In the genomic region with DNA sequence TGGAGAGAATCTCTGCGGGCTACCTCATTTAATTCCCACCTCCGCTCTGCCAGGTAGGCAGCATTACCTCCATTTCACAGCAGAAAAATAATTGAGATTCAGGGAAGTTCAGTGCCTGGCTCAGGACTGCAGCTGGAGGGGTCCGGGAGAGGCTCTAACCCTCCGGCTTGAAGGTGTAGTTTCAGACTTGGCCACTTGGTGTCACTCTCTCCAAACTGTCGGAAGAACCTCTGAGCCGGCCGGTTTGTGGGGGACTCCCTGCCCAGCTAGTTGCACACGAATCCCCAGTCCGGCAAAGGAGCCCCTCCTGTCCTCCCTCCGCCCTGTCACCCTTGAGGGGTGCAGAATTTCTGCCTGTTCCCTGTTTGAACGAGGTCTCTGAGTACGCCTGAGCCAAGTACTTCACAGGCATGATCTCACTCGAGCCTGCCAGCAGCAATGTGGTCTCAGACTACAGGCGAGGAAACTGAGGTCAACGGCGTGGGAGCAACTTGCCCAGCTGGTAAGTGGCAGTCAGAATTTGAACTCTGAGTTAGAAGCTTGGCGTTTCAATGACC, we compare ENCODE assay signal across 13 cellular contexts.
A peak's percentile ranks its signal among the peaks of the same experiment; 100 is the strongest.
DNase-seq lines count a peak whose midpoint lies in the region; ATAC-seq and TF ChIP-seq lines count a peak whose summit lies in the region.
"Had no signal": no experiment of that assay in that cellular context is flagged by ENCODE, and none has a peak within 500 bp of the region (broad histone marks: within the 10 kb centered on the region; RNA-seq: fewer than 3 reads in every experiment).

No MANE protein-coding gene starts in this region.

- H3K4me3 Mint-ChIP-seq in natural killer cell = no peak overlapping the region
- H3K4me3 Mint-ChIP-seq in natural killer cell treated with Interleukin-12 subunit alpha and Interleukin-12 subunit beta and Interleukin-15 and Interleukin-18, amount 100 ng/mL, for 72 hours = no peak overlapping the region
- H3K4me3 Mint-ChIP-seq in stimulated activated memory B cell treated with anti-CD40 and anti-IgM and Interleukin-4, amounts not matched to agents 10 μg/mL and 1 μg/mL and 100 μg/mL, for 72 hours = no peak overlapping the region

- no peak overlapping the region for H2AFZ ChIP-seq in PC-3 (ENCODE audit: low read length)

- H3K36me3 ChIP-seq in PC-3 (ENCODE audit: low read depth, low read length) = no peaks in the 10 kb centered on the region
- H3K36me3 ChIP-seq: cardiac muscle cell had no signal

- H3K27ac ChIP-seq in PC-3 (ENCODE audit: low read length) (no peak overlapping the region), foreskin keratinocyte (no peak overlapping the region)
- H3K27ac ChIP-seq: cardiac muscle cell had no signal

- no peak overlapping the region for H3K27ac Mint-ChIP-seq in natural killer cell
- no peak overlapping the region for H3K27ac Mint-ChIP-seq in natural killer cell treated with Interleukin-12 subunit alpha and Interleukin-12 subunit beta and Interleukin-15 and Interleukin-18, amount 100 ng/mL, for 72 hours
- no peak overlapping the region for H3K27ac Mint-ChIP-seq in stimulated activated memory B cell treated with anti-CD40 and anti-IgM and Interleukin-4, amounts not matched to agents 10 μg/mL and 1 μg/mL and 100 μg/mL, for 72 hours

- intact Hi-C loops in natural killer cell (cut with micrococcal nuclease) (no loop called here), PC-3 (cut with micrococcal nuclease) (no loop called here), lower leg skin (cut with DNase I; ENCODE audit: low total_unique reads) (no loop called here)

- H3F3A ChIP-seq in PC-3 (ENCODE audit: low read length, unreplicated experiment) = no peaks in the 10 kb centered on the region

- peaks cover 11% of the 10 kb centered on the region for H3K36me3 Mint-ChIP-seq in natural killer cell
- H3K36me3 Mint-ChIP-seq in natural killer cell treated with Interleukin-12 subunit alpha and Interleukin-12 subunit beta and Interleukin-15 and Interleukin-18, amount 100 ng/mL, for 72 hours = peaks cover 21% of the 10 kb centered on the region
- no peaks in the 10 kb centered on the region for H3K36me3 Mint-ChIP-seq in stimulated activated memory B cell treated with anti-CD40 and anti-IgM and Interleukin-4, amounts not matched to agents 10 μg/mL and 1 μg/mL and 100 μg/mL, for 72 hours

- H3K27me3 ChIP-seq in PC-3 (ENCODE audit: low read length) = no peaks in the 10 kb centered on the region
- no peaks in the 10 kb centered on the region for H3K27me3 ChIP-seq in foreskin keratinocyte
- H3K27me3 ChIP-seq: cardiac muscle cell had no signal

- H3K4me3 ChIP-seq in PC-3 (ENCODE audit: low read length) = no peak overlapping the region
- no peak overlapping the region for H3K4me3 ChIP-seq in lower leg skin (ENCODE audit: low read depth, poor library complexity, severe bottlenecking)
- H3K4me3 ChIP-seq: cardiac muscle cell had no signal

- CTCF ChIA-PET in PC-3 (lab: Charles Lee) = no interaction called here

- no peaks in the 10 kb centered on the region for H4K20me1 ChIP-seq in PC-3 (ENCODE audit: low read length)

- no peak overlapping the region for H3K9ac ChIP-seq in PC-3 (ENCODE audit: low read length)

- no peak overlapping the region for H3K4me2 ChIP-seq in PC-3 (ENCODE audit: low read length)

- DNase-seq in natural killer cell (no peak), PC-3 (no peak), foreskin keratinocyte (no peak), lower leg skin (ENCODE audit: low spot score in 2 of 2) (no peak)
- no peak for DNase-seq in natural killer cell treated with Interleukin-12 subunit alpha and Interleukin-12 subunit beta and Interleukin-15 and Interleukin-18, amount 100 ng/mL, for 72 hours (ENCODE audit: low spot score)
- DNase-seq: activated effector memory CD4-positive, alpha-beta T cell treated with Interleukin-2 at 50 U/mL for 16 hours; AML-193; NCI-H1436; occipital lobe had no signal

- no peaks in the 10 kb centered on the region for H3K27me3 Mint-ChIP-seq in natural killer cell (ENCODE audit: low read depth in 2 of 2)
- no peaks in the 10 kb centered on the region for H3K27me3 Mint-ChIP-seq in natural killer cell treated with Interleukin-12 subunit alpha and Interleukin-12 subunit beta and Interleukin-15 and Interleukin-18, amount 100 ng/mL, for 72 hours
- no peaks in the 10 kb centered on the region for H3K27me3 Mint-ChIP-seq in stimulated activated memory B cell treated with anti-CD40 and anti-IgM and Interleukin-4, amounts not matched to agents 10 μg/mL and 1 μg/mL and 100 μg/mL, for 72 hours

- no TSS peak for BruUV-seq in PC-3 (replicated peaks; lab: Mats Ljungman, UMichigan)

- POLR2A ChIA-PET in PC-3 (lab: Charles Lee; ENCODE audit: unreplicated experiment) = no interaction called here

- 52 to 62% methylated on average over 17 of the region's 17 CpGs for WGBS in lower leg skin, 2 donors

- ATAC-seq in natural killer cell (peak in 2 of 3 donors; percentile 53 to 73), PC-3 (no peak), foreskin keratinocyte (no peak), GM19351 (IDR thresholded peaks at IDR 0.05; ENCODE audit: unreplicated experiment) (no peak), HG03175 (IDR thresholded peaks at IDR 0.05; ENCODE audit: unreplicated experiment) (no peak)
- ATAC-seq in natural killer cell treated with Interleukin-12 subunit alpha and Interleukin-12 subunit beta and Interleukin-15 and Interleukin-18, amount 100 ng/mL, for 72 hours = no peak
- no peak for ATAC-seq in stimulated activated memory B cell treated with anti-CD40 and anti-IgM and Interleukin-4, amounts not matched to agents 10 μg/mL and 1 μg/mL and 100 μg/mL, for 72 hours

- H3K79me2 ChIP-seq in PC-3 (ENCODE audit: low read length) = no peaks in the 10 kb centered on the region

- no peak for TF ChIP-seq CTCF in natural killer cell (IDR thresholded peaks at IDR 0.05)
- TF ChIP-seq CTCF in PC-3 (conservative IDR thresholded peaks at IDR 0.05; ENCODE audit: low read depth, low read length) = peak; percentile 42; the same call in 1 of the 2 replicates
- peak; percentile 15 for TF ChIP-seq CTCF in foreskin keratinocyte (conservative IDR thresholded peaks at IDR 0.05)
- no peak for TF ChIP-seq CTCF in lower leg skin (IDR thresholded peaks at IDR 0.05)

- no peaks in the 10 kb centered on the region for H3K4me1 Mint-ChIP-seq in natural killer cell
- H3K4me1 Mint-ChIP-seq in natural killer cell treated with Interleukin-12 subunit alpha and Interleukin-12 subunit beta and Interleukin-15 and Interleukin-18, amount 100 ng/mL, for 72 hours (ENCODE audit: low read depth in 2 of 2) = no peaks in the 10 kb centered on the region
- no peaks in the 10 kb centered on the region for H3K4me1 Mint-ChIP-seq in stimulated activated memory B cell treated with anti-CD40 and anti-IgM and Interleukin-4, amounts not matched to agents 10 μg/mL and 1 μg/mL and 100 μg/mL, for 72 hours

- H3K4me1 ChIP-seq in PC-3 (ENCODE audit: insufficient read depth, low read length) (no peaks in the 10 kb centered on the region), foreskin keratinocyte (no peaks in the 10 kb centered on the region)

- H3K9me2 ChIP-seq in PC-3 (replicated peaks; ENCODE audit: low read length) = no peaks in the 10 kb centered on the region

- 0 out of 2 replicates have a peak, but pooled peaks cover 3% of the 10 kb centered on the region for H3K9me3 ChIP-seq in PC-3 (ENCODE audit: low read length)

- H3K9me3 Mint-ChIP-seq in natural killer cell = peaks cover 12 to 16% of the 10 kb centered on the region in 2 donors
- peaks cover 17% of the 10 kb centered on the region for H3K9me3 Mint-ChIP-seq in natural killer cell treated with Interleukin-12 subunit alpha and Interleukin-12 subunit beta and Interleukin-15 and Interleukin-18, amount 100 ng/mL, for 72 hours
- H3K9me3 Mint-ChIP-seq in stimulated activated memory B cell treated with anti-CD40 and anti-IgM and Interleukin-4, amounts not matched to agents 10 μg/mL and 1 μg/mL and 100 μg/mL, for 72 hours = peaks cover 17% of the 10 kb centered on the region

- TF ChIP-seq POLR2A in lower leg skin (IDR thresholded peaks at IDR 0.05) = no peak

Comparison
In these comparisons a context has a peak if more than half of its experiments do, and no peak if none do; other contexts are left out.
1. ATAC-seq: peak in natural killer cell (2 of 3); none in natural killer cell treated with Interleukin-12 subunit alpha and Interleukin-12 subunit beta and Interleukin-15 and Interleukin-18, amount 100 ng/mL, for 72 hours (0 of 2), PC-3 (single experiment), foreskin keratinocyte (single experiment), GM19351 (single experiment), HG03175 (single experiment) and stimulated activated memory B cell treated with anti-CD40 and anti-IgM and Interleukin-4, amounts not matched to agents 10 μg/mL and 1 μg/mL and 100 μg/mL, for 72 hours (single experiment).
2. CTCF ChIP-seq: peak in PC-3 (single experiment) and foreskin keratinocyte (single experiment); none in natural killer cell (single experiment) and lower leg skin (0 of 3).